ENCODE assay signal across 1 cellular context in the genomic region with DNA sequence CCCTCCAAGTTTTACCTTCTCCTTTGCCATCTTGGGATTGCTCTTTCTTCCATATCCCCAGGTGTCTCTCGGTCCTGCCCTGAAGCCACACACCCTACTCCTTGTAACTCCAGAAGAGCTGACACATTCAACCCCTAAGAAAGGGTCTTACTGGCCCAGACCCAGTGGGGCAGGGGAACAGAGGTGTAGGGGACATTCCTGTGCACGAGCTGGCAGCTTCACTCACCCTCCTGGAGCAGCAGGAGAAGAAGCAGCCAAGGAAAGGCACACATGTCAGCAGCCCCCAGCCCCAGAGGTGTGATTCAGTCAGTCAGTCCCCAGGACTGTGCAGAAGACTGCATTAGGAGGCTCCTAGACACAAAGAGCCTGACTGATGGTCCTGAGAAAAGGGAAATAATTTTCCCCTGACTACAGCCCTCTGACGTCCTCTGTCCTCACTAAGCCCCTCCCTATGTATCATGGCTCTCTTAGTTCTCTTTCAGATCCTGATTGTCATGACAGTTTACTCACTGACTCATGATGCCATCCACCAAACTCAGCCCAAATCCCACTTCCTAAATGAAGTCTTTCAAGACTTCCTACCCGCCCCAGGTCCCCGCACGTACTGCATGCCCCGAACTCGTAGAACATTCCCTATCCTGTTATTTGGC.
TF ChIP-seq lines count a peak whose summit lies in the region.

A gene (minus strand): TSS at position 372 of the 650 bp plus-strand sequence. CDS start 100 bp downstream, at position 272.

TF ChIP-seq in GM23338, 12 proteins besides CTCF, POLR2A, EP300 and RAD21 (continued from another document):
- TF ChIP-seq STAT1 (IDR thresholded peaks at IDR 0.05; ENCODE audit: unreplicated experiment): no peak
